26 cellular contexts compared by ENCODE assay signal in genomic region chr18:46050268-46050667, GRCh38.
"Had no signal": no experiment of that assay in that cellular context is flagged by ENCODE, and none has a peak within 500 bp of the region (broad histone marks: within the 10 kb centered on the region; RNA-seq: fewer than 3 reads in every experiment).

No MANE protein-coding gene starts in this region.

- H3K4me1 Mint-ChIP-seq: naive B cell had no signal

- H3K27ac Mint-ChIP-seq: immature natural killer cell, mesothelial cell of epicardium, naive B cell had no signal

- H3K27me3 Mint-ChIP-seq: naive B cell had no signal

- H3K4me1 ChIP-seq: gastroesophageal sphincter had no signal

- H3K36me3 Mint-ChIP-seq: immature natural killer cell, mesothelial cell of epicardium, naive B cell had no signal

- H3K4me3 ChIP-seq: coronary artery, dorsolateral prefrontal cortex, esophagus muscularis mucosa, gastroesophageal sphincter, heart left ventricle, hepatocyte, left ventricle myocardium inferior, lower lobe of right lung, mucosa of descending colon had no signal

- FAIRE-seq: colon, endothelial cell of umbilical vein, frontal cortex, kidney had no signal

- H3K27me3 ChIP-seq: dorsolateral prefrontal cortex, esophagus muscularis mucosa, foreskin keratinocyte, gastroesophageal sphincter, heart left ventricle, hepatocyte had no signal

- H3K9me3 Mint-ChIP-seq: immature natural killer cell had no signal

- H3K9me3 ChIP-seq: esophagus muscularis mucosa, gastroesophageal sphincter, heart left ventricle, left ventricle myocardium inferior, lower lobe of right lung, mucosa of descending colon had no signal

- H3K4me3 Mint-ChIP-seq: immature natural killer cell, mesothelial cell of epicardium, naive B cell had no signal

- H3K36me3 ChIP-seq: esophagus muscularis mucosa, gastroesophageal sphincter, heart left ventricle, left ventricle myocardium inferior, lower lobe of right lung had no signal

- DNase-seq: dermis blood vessel endothelial cell; dorsolateral prefrontal cortex; effector CD4-positive, alpha-beta T cell; effector memory CD4-positive, alpha-beta T cell; foreskin keratinocyte; heart left ventricle; hypothalamus; immature natural killer cell; islet precursor cell; kidney; kidney glomerular epithelial cell; left colon; left ventricle myocardium inferior; lower lobe of right lung; mesenchymal stem cell; mucosa of descending colon; naive B cell had no signal

- H3K27ac ChIP-seq: coronary artery, dorsolateral prefrontal cortex, esophagus muscularis mucosa, foreskin keratinocyte, gastroesophageal sphincter, heart left ventricle, left ventricle myocardium inferior, lower lobe of right lung had no signal

- H3K4me2 ChIP-seq: hepatocyte had no signal

- ATAC-seq: foreskin keratinocyte, gastroesophageal sphincter, heart left ventricle, left colon, left lobe of liver, lower lobe of right lung, mucosa of descending colon had no signal

- H2AFZ ChIP-seq: hepatocyte had no signal
